In the genomic region with DNA sequence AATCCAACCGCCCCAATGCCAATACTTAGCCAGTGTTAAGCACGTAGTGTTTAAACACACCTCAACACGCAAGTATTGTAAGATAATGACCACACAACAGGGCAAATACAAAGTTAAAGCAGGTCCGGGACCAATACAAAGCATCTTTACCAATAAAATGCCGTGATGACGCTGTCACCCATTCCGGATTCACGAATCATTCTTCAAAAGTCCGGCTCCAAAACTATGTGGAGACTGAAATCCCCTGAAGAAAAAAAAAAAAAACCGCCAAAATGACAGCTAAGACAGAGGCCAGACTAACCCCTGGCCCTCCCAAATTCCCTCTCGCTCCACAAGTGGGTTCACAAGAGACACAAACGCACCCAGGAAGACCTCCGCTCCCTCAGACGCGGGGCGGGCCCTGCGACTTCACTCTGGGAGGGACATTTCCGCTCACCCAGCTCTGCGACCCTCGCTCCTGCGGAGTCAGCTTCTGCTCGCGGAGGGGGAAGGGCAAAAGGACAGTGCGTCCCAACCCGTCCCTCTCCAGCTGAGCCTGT, we compare ENCODE assay signal across 1 cellular context.
A peak's percentile ranks its signal among the peaks of the same experiment; 100 is the strongest.
TF ChIP-seq lines count a peak whose summit lies in the region.

No MANE protein-coding gene starts in this region.

TF ChIP-seq in K562, 482 proteins besides CTCF, POLR2A, EP300 and RAD21 (continues in another document):
- TF ChIP-seq ZNF384 (IDR thresholded peaks at IDR 0.05; ENCODE audit: low read depth, low read length): 0 out of 2 replicates have a peak, but pooled peaks have one; percentile 26
- TF ChIP-seq, protein P1, sequence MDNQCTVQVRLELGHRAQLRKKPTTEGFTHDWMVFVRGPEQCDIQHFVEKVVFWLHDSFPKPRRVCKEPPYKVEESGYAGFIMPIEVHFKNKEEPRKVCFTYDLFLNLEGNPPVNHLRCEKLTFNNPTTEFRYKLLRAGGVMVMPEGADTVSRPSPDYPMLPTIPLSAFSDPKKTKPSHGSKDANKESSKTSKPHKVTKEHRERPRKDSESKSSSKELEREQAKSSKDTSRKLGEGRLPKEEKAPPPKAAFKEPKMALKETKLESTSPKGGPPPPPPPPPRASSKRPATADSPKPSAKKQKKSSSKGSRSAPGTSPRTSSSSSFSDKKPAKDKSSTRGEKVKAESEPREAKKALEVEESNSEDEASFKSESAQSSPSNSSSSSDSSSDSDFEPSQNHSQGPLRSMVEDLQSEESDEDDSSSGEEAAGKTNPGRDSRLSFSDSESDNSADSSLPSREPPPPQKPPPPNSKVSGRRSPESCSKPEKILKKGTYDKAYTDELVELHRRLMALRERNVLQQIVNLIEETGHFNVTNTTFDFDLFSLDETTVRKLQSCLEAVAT (IDR thresholded peaks at IDR 0.05): 0 out of 4 replicates have a peak, but pooled peaks of 1 of the 2 experiments have one; percentile 12
- TF ChIP-seq RBM39 (optimal IDR thresholded peaks at IDR 0.05; ENCODE audit: low read depth, low read length): peak; percentile 21
- peak; percentile 68 for TF ChIP-seq CHD1 (IDR thresholded peaks at IDR 0.05; ENCODE audit: low read length)
- TF ChIP-seq, protein P2, sequence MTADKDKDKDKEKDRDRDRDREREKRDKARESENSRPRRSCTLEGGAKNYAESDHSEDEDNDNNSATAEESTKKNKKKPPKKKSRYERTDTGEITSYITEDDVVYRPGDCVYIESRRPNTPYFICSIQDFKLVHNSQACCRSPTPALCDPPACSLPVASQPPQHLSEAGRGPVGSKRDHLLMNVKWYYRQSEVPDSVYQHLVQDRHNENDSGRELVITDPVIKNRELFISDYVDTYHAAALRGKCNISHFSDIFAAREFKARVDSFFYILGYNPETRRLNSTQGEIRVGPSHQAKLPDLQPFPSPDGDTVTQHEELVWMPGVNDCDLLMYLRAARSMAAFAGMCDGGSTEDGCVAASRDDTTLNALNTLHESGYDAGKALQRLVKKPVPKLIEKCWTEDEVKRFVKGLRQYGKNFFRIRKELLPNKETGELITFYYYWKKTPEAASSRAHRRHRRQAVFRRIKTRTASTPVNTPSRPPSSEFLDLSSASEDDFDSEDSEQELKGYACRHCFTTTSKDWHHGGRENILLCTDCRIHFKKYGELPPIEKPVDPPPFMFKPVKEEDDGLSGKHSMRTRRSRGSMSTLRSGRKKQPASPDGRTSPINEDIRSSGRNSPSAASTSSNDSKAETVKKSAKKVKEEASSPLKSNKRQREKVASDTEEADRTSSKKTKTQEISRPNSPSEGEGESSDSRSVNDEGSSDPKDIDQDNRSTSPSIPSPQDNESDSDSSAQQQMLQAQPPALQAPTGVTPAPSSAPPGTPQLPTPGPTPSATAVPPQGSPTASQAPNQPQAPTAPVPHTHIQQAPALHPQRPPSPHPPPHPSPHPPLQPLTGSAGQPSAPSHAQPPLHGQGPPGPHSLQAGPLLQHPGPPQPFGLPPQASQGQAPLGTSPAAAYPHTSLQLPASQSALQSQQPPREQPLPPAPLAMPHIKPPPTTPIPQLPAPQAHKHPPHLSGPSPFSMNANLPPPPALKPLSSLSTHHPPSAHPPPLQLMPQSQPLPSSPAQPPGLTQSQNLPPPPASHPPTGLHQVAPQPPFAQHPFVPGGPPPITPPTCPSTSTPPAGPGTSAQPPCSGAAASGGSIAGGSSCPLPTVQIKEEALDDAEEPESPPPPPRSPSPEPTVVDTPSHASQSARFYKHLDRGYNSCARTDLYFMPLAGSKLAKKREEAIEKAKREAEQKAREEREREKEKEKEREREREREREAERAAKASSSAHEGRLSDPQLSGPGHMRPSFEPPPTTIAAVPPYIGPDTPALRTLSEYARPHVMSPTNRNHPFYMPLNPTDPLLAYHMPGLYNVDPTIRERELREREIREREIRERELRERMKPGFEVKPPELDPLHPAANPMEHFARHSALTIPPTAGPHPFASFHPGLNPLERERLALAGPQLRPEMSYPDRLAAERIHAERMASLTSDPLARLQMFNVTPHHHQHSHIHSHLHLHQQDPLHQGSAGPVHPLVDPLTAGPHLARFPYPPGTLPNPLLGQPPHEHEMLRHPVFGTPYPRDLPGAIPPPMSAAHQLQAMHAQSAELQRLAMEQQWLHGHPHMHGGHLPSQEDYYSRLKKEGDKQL (CRISPR knock-in tag; IDR thresholded peaks at IDR 0.05; ENCODE audit: borderline replicate concordance): no peak
- peak in 1 of 2 experiments; percentile 87; a peak in 1 of 4 replicates for TF ChIP-seq SIN3A (IDR thresholded peaks at IDR 0.05; ENCODE audit: borderline replicate concordance in 2 of 2, control insufficient read depth in 1 of 2, low read depth in 2 of 2, low read length in 2 of 2)
- TF ChIP-seq, protein P3, sequence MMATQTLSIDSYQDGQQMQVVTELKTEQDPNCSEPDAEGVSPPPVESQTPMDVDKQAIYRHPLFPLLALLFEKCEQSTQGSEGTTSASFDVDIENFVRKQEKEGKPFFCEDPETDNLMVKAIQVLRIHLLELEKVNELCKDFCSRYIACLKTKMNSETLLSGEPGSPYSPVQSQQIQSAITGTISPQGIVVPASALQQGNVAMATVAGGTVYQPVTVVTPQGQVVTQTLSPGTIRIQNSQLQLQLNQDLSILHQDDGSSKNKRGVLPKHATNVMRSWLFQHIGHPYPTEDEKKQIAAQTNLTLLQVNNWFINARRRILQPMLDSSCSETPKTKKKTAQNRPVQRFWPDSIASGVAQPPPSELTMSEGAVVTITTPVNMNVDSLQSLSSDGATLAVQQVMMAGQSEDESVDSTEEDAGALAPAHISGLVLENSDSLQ (IDR thresholded peaks at IDR 0.05): 0 out of 2 replicates have a peak, but pooled peaks have one; percentile 3
- no peak for TF ChIP-seq POLR2B (IDR thresholded peaks at IDR 0.05; ENCODE audit: low read depth, partially characterized antibody)
- TF ChIP-seq, protein P4, sequence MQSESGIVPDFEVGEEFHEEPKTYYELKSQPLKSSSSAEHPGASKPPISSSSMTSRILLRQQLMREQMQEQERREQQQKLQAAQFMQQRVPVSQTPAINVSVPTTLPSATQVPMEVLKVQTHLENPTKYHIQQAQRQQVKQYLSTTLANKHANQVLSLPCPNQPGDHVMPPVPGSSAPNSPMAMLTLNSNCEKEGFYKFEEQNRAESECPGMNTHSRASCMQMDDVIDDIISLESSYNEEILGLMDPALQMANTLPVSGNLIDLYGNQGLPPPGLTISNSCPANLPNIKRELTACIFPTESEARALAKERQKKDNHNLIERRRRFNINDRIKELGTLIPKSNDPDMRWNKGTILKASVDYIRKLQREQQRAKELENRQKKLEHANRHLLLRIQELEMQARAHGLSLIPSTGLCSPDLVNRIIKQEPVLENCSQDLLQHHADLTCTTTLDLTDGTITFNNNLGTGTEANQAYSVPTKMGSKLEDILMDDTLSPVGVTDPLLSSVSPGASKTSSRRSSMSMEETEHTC (IDR thresholded peaks at IDR 0.05): no peak
- no peak for TF ChIP-seq CAMTA2 (CRISPR knock-in tag; conservative IDR thresholded peaks at IDR 0.05)
- no peak for TF ChIP-seq PML (IDR thresholded peaks at IDR 0.05; ENCODE audit: low read length)
- TF ChIP-seq PHF8 (IDR thresholded peaks at IDR 0.05; ENCODE audit: borderline replicate concordance, low read length): peak; percentile 63; the same call in 1 of the 2 replicates
- TF ChIP-seq ETV6 (IDR thresholded peaks at IDR 0.05; ENCODE audit: borderline replicate concordance in 1 of 2, low read depth in 2 of 2, low read length in 1 of 2): no peak
- no peak for TF ChIP-seq ETV6 (CRISPR knock-in tag; IDR thresholded peaks at IDR 0.05; ENCODE audit: borderline replicate concordance)
- TF ChIP-seq CCNT2 (IDR thresholded peaks at IDR 0.05; ENCODE audit: borderline replicate concordance, extremely low read depth, insufficient read length, low read depth, low read length): peak; percentile 11
- TF ChIP-seq, protein P5, sequence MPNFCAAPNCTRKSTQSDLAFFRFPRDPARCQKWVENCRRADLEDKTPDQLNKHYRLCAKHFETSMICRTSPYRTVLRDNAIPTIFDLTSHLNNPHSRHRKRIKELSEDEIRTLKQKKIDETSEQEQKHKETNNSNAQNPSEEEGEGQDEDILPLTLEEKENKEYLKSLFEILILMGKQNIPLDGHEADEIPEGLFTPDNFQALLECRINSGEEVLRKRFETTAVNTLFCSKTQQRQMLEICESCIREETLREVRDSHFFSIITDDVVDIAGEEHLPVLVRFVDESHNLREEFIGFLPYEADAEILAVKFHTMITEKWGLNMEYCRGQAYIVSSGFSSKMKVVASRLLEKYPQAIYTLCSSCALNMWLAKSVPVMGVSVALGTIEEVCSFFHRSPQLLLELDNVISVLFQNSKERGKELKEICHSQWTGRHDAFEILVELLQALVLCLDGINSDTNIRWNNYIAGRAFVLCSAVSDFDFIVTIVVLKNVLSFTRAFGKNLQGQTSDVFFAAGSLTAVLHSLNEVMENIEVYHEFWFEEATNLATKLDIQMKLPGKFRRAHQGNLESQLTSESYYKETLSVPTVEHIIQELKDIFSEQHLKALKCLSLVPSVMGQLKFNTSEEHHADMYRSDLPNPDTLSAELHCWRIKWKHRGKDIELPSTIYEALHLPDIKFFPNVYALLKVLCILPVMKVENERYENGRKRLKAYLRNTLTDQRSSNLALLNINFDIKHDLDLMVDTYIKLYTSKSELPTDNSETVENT (CRISPR knock-in tag; IDR thresholded peaks at IDR 0.05): peak; percentile 74
- 0 out of 2 replicates have a peak, but pooled peaks have one; percentile 15 for TF ChIP-seq NR1H2 (CRISPR knock-in tag; IDR thresholded peaks at IDR 0.05)
- TF ChIP-seq ZNF436 (CRISPR knock-in tag; IDR thresholded peaks at IDR 0.05): 0 out of 2 replicates have a peak, but pooled peaks have one; percentile 0
- TF ChIP-seq SMARCA4 (IDR thresholded peaks at IDR 0.05): 0 out of 2 replicates have a peak, but pooled peaks have one; percentile 18
- no peak for TF ChIP-seq U2AF2 (optimal IDR thresholded peaks at IDR 0.05; ENCODE audit: low read depth, low read length)
- TF ChIP-seq MAZ (CRISPR knock-in tag; conservative IDR thresholded peaks at IDR 0.05 in 1 of 2, IDR thresholded peaks at IDR 0.05 in 1 of 2): peak in 1 of 2 experiments; percentile 63; a peak in 3 of 4 replicates
- no peak for TF ChIP-seq CHD2 (IDR thresholded peaks at IDR 0.05; ENCODE audit: low read depth, low read length)
- TF ChIP-seq, protein P6, sequence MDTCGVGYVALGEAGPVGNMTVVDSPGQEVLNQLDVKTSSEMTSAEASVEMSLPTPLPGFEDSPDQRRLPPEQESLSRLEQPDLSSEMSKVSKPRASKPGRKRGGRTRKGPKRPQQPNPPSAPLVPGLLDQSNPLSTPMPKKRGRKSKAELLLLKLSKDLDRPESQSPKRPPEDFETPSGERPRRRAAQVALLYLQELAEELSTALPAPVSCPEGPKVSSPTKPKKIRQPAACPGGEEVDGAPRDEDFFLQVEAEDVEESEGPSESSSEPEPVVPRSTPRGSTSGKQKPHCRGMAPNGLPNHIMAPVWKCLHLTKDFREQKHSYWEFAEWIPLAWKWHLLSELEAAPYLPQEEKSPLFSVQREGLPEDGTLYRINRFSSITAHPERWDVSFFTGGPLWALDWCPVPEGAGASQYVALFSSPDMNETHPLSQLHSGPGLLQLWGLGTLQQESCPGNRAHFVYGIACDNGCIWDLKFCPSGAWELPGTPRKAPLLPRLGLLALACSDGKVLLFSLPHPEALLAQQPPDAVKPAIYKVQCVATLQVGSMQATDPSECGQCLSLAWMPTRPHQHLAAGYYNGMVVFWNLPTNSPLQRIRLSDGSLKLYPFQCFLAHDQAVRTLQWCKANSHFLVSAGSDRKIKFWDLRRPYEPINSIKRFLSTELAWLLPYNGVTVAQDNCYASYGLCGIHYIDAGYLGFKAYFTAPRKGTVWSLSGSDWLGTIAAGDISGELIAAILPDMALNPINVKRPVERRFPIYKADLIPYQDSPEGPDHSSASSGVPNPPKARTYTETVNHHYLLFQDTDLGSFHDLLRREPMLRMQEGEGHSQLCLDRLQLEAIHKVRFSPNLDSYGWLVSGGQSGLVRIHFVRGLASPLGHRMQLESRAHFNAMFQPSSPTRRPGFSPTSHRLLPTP (IDR thresholded peaks at IDR 0.05; ENCODE audit: borderline replicate concordance, extremely low read depth, insufficient read length): no peak
- 0 out of 4 replicates have a peak, but pooled peaks of 1 of the 2 experiments have one; percentile 9 for TF ChIP-seq SRF (CRISPR knock-in tag; IDR thresholded peaks at IDR 0.05)
- no peak for TF ChIP-seq OTX1 (CRISPR knock-in tag; IDR thresholded peaks at IDR 0.05)
- TF ChIP-seq TAF7 (tag; IDR thresholded peaks at IDR 0.05): 0 out of 2 replicates have a peak, but pooled peaks have one; percentile 35
- no peak for TF ChIP-seq PATZ1 (CRISPR knock-in tag; IDR thresholded peaks at IDR 0.05; ENCODE audit: borderline replicate concordance)
- no peak for TF ChIP-seq ZNF324 (CRISPR knock-in tag; IDR thresholded peaks at IDR 0.05)
- TF ChIP-seq, protein P7, sequence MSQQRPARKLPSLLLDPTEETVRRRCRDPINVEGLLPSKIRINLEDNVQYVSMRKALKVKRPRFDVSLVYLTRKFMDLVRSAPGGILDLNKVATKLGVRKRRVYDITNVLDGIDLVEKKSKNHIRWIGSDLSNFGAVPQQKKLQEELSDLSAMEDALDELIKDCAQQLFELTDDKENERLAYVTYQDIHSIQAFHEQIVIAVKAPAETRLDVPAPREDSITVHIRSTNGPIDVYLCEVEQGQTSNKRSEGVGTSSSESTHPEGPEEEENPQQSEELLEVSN (IDR thresholded peaks at IDR 0.05; ENCODE audit: borderline replicate concordance in 1 of 2, extremely low read depth in 1 of 2, insufficient read depth in 1 of 2, insufficient read length in 1 of 2, low read depth in 1 of 2, low read length in 1 of 2, poor library complexity in 1 of 2, severe bottlenecking in 1 of 2): peak in 1 of 2 experiments; percentile 26
- peak; percentile 44; the same call in 1 of the 2 replicates for TF ChIP-seq SMARCE1 (IDR thresholded peaks at IDR 0.05)
- TF ChIP-seq BCOR (IDR thresholded peaks at IDR 0.05): peak; percentile 50; the same call in 1 of the 2 replicates
- TF ChIP-seq KAT2B (IDR thresholded peaks at IDR 0.05; ENCODE audit: low read depth, low read length): no peak
- no peak for TF ChIP-seq POLR2G (IDR thresholded peaks at IDR 0.05; ENCODE audit: low read depth, low read length)
- no peak for TF ChIP-seq EP400 (IDR thresholded peaks at IDR 0.05)
- TF ChIP-seq ZBTB7A (IDR thresholded peaks at IDR 0.05; ENCODE audit: borderline replicate concordance, control insufficient read depth, low read depth, low read length): peak; percentile 83
- 0 out of 2 replicates have a peak, but pooled peaks have one; percentile 46 for TF ChIP-seq RB1 (IDR thresholded peaks at IDR 0.05; ENCODE audit: low read depth)
- TF ChIP-seq ZKSCAN8 (CRISPR knock-in tag; IDR thresholded peaks at IDR 0.05): no peak
- TF ChIP-seq CSDE1 (IDR thresholded peaks at IDR 0.05): no peak
- TF ChIP-seq ZNF583 (CRISPR knock-in tag; IDR thresholded peaks at IDR 0.05): no peak
- TF ChIP-seq RAD51 (IDR thresholded peaks at IDR 0.05; ENCODE audit: borderline replicate concordance, low read depth): no peak
- TF ChIP-seq GATA2 (CRISPR knock-in tag; IDR thresholded peaks at IDR 0.05): no peak; the same call in 1 of the 2 replicates
